23 cellular contexts compared by ENCODE assay signal in the genomic region with DNA sequence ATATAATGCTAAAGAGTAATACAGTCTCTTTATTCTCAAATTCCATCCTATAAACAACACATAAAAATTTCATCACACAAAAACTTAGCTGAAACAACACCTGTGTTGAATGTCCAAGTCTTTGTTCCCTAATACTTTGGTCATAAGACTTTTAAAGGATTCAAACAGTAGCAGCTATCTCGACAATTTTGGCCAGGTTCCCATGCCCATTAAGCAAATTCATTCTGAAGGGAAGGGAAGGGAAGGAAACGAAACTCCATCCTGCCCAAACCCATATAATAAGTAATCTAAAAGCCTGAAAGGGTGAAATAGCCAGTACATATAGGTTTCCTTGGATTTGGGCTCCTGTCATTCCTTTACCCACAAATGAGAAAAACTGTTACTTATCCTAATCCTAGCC. TPM values are rescaled to one million over a fixed set of nuclear protein-coding genes. Genes with fewer than 3 reads are reported as not detected.
DNase-seq lines count a peak whose midpoint lies in the region; FAIRE-seq and TF ChIP-seq lines count a peak whose summit lies in the region.
"Had no signal": no experiment of that assay in that cellular context is flagged by ENCODE, and none has a peak within 500 bp of the region (broad histone marks: within the 10 kb centered on the region; RNA-seq: fewer than 3 reads in every experiment).

No MANE protein-coding gene starts in this region.

- H3K4me2 ChIP-seq in endothelial cell of umbilical vein (ENCODE audit: insufficient read depth, low read length), result no peak overlapping the region

- BruUV-seq in endothelial cell of umbilical vein (replicated peaks; lab: Mats Ljungman, UMichigan), result no TSS peak

- no peak for FAIRE-seq in endothelial cell of umbilical vein (lab: Jason Lieb, UNC)
- FAIRE-seq: GM12891, HepG2 had no signal

- peaks cover 14% of the 10 kb centered on the region for H4K20me1 ChIP-seq in endothelial cell of umbilical vein (replicated peaks; ENCODE audit: control insufficient read depth, extremely low read depth, insufficient read depth, low read length)

- peaks cover 63% of the 10 kb centered on the region for H3K79me2 ChIP-seq in endothelial cell of umbilical vein (ENCODE audit: control insufficient read depth, insufficient read depth, low read length)

- intact Hi-C loops in endothelial cell of umbilical vein (cut with micrococcal nuclease), result loop anchor here (10.0 kb wide), 1 partner anchor 1025 kb away; no protein-coding TSS in a partner anchor

- no peak for TF ChIP-seq POLR2A in endothelial cell of umbilical vein (IDR thresholded peaks at IDR 0.05; ENCODE audit: low read depth, low read length)

- no peaks in the 10 kb centered on the region for H3K9me3 ChIP-seq in HEK293 (ENCODE audit: control insufficient read depth, insufficient read depth, low read depth, low read length)
- no peaks in the 10 kb centered on the region for H3K9me3 ChIP-seq in endothelial cell of umbilical vein (replicated peaks; ENCODE audit: control insufficient read depth, insufficient read depth, low read length)
- H3K9me3 ChIP-seq: ovary, spleen had no signal

- dilution Hi-C loops in endothelial cell of umbilical vein (cut with MboI; ENCODE audit: extremely low pct_ligation_motif_present, low sequenced_read_pairs), result no loop called here

- H2AFZ ChIP-seq in endothelial cell of umbilical vein (ENCODE audit: low read depth, low read length), result no peak overlapping the region
- H2AFZ ChIP-seq: GM23248 had no signal

- H3K27me3 ChIP-seq in endothelial cell of umbilical vein (ENCODE audit: control insufficient read depth in 2 of 2, insufficient read depth in 2 of 2, low read length in 2 of 2), result no peaks in the 10 kb centered on the region
- H3K27me3 ChIP-seq: ovary, spleen had no signal

- no peak overlapping the region for H3K4me3 ChIP-seq in HEK293 (ENCODE audit: low read depth, low read length)
- no peak overlapping the region for H3K4me3 ChIP-seq in endothelial cell of umbilical vein (replicated peaks in 1 of 3; ENCODE audit: insufficient read depth in 1 of 3, low read depth in 1 of 3, low read length in 3 of 3)
- H3K4me3 ChIP-seq: GM23248, ovary, spleen had no signal

- H3K9ac ChIP-seq in endothelial cell of umbilical vein (replicated peaks; ENCODE audit: extremely low read depth, insufficient read depth, low read length), result no peak overlapping the region
- H3K9ac ChIP-seq: GM23248 had no signal

- CTCF ChIA-PET in HEK293 (lab: Yijun Ruan, JAX) (interaction anchor here (1.0 to 1.5 kb wide), 2 partner anchors 9 to 360 kb away, joined by 3 to 6 read pairs; no protein-coding TSS in a partner anchor), endothelial cell of umbilical vein (lab: Charles Lee) (interaction anchor here (1.0 to 1.8 kb wide), 5 partner anchors 14 to 371 kb away, joined by 3 to 7 read pairs (median 4); no protein-coding TSS in a partner anchor)

- H3K4me1 ChIP-seq in HEK293 (ENCODE audit: control insufficient read depth, insufficient read depth, low read length) (peaks cover 8% of the 10 kb centered on the region), endothelial cell of umbilical vein (ENCODE audit: control insufficient read depth, extremely low read depth, insufficient read depth, low read length) (peaks cover 28% of the 10 kb centered on the region)

- DNase-seq in M059J (ENCODE audit: low read depth), result peak; percentile 16
- peak; percentile 54 for DNase-seq in endothelial cell of umbilical vein (ENCODE audit: low read depth, low spot score)
- peak; percentile 55 for DNase-seq in renal cortical epithelial cell (ENCODE audit: low read depth)
- DNase-seq in NCI-H82 treated with DMSO at 0.1 percent for 48 hours (lab: John Stamatoyannopoulos, UW; ENCODE audit: unreplicated experiment), result no peak
- DNase-seq in epidermal melanocyte (ENCODE audit: insufficient read length, low spot score), result no peak
- DNase-seq in GM03348 (ENCODE audit: low spot score), result no peak
- DNase-seq: activated CD4-positive, alpha-beta T cell treated with anti-CD3 and anti-CD28 coated beads for 48 hours; activated CD8-positive, alpha-beta memory T cell treated with anti-CD3 and anti-CD28 coated beads for 24 hours; activated gamma-delta T cell treated with Interleukin-2 at 50 U/mL for 16 hours; activated T-cell treated with anti-CD3 and anti-CD28 coated beads, Interleukin-2, amount 50 U/mL, for 1 hour; EL; glutamatergic neuron; GM23248; islet precursor cell; Kasumi-1; NCI-H1105; NCI-H1930; ovary; spleen had no signal

- H3K9me1 ChIP-seq in endothelial cell of umbilical vein (replicated peaks; ENCODE audit: control insufficient read depth, extremely low read depth, insufficient read depth, low read length), result peaks cover 2% of the 10 kb centered on the region

- peaks cover 30 to 59% of the 10 kb centered on the region in 2 experiments for H3K36me3 ChIP-seq in HEK293 (ENCODE audit: control insufficient read depth in 2 of 2, insufficient read depth in 1 of 2, low read length in 2 of 2)
- peaks cover 10 to 42% of the 10 kb centered on the region in 2 experiments for H3K36me3 ChIP-seq in endothelial cell of umbilical vein (ENCODE audit: control insufficient read depth in 2 of 2, extremely low read depth in 1 of 2, insufficient read depth in 2 of 2, low read length in 2 of 2)
- H3K36me3 ChIP-seq: ovary had no signal

- POLR2A ChIA-PET in HEK293 (lab: Yijun Ruan, JAX) (no interaction called here), endothelial cell of umbilical vein (lab: Charles Lee) (no interaction called here)

- H3K27ac ChIP-seq in HEK293 (ENCODE audit: extremely low read depth, low read depth, low read length) (no peak overlapping the region), endothelial cell of umbilical vein (ENCODE audit: insufficient read depth, low read depth, low read length) (no peak overlapping the region)
- H3K27ac ChIP-seq: C4-2B, GM23248, ovary had no signal

- TF ChIP-seq CTCF in HEK293 (tag by site-specific recombination; IDR thresholded peaks at IDR 0.05), result no peak
- TF ChIP-seq CTCF in endothelial cell of umbilical vein (IDR thresholded peaks at IDR 0.05; ENCODE audit: extremely low read depth in 1 of 2, insufficient read depth in 1 of 2, low read depth in 1 of 2, low read length in 2 of 2), result no peak

TF ChIP-seq in HEK293, 187 proteins besides CTCF, POLR2A, EP300 and RAD21:
- no peak for TF ChIP-seq ZNF362 (tag by site-specific recombination; IDR thresholded peaks at IDR 0.05)
- TF ChIP-seq ZNF664 (tag by site-specific recombination; IDR thresholded peaks at IDR 0.05), result peak; percentile 48; the same call in 1 of the 2 replicates
- TF ChIP-seq ZNF654 (tag by site-specific recombination; IDR thresholded peaks at IDR 0.05; ENCODE audit: low read depth), result no peak

TF ChIP-seq in endothelial cell of umbilical vein, 7 proteins besides CTCF, POLR2A, EP300 and RAD21:
- TF ChIP-seq MYC (IDR thresholded peaks at IDR 0.05; ENCODE audit: low read depth, low read length) (no peak), JUN (IDR thresholded peaks at IDR 0.05; ENCODE audit: borderline replicate concordance, insufficient read depth, insufficient read length, low read depth) (no peak), EZH2 (IDR thresholded peaks at IDR 0.05; ENCODE audit: borderline replicate concordance, low read depth, low read length, severe bottlenecking) (no peak), FOS (IDR thresholded peaks at IDR 0.05; ENCODE audit: borderline replicate concordance, insufficient read depth, low read length) (no peak)
- TF ChIP-seq, protein P1, sequence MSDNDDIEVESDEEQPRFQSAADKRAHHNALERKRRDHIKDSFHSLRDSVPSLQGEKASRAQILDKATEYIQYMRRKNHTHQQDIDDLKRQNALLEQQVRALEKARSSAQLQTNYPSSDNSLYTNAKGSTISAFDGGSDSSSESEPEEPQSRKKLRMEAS (IDR thresholded peaks at IDR 0.05; ENCODE audit: insufficient read depth, insufficient read length), result no peak

RNA-seq across cellular contexts. Expression of gene IVNS1ABP, which starts 7.5 kb away (rescaled TPM):
- 45.9 and 51.0 TPM in 2 replicates for total RNA-seq in M059J (2014; rRNA removed; shearing (Covaris generic))
- total RNA-seq in endothelial cell of umbilical vein, result 75.3 and 81.6 TPM in 2 replicates
- 19.9 and 26.3 TPM in 2 replicates for polyA plus RNA-seq in endothelial cell of umbilical vein
- polyA plus RNA-seq in endothelial cell of umbilical vein (2011; cell fraction: cytosol; rRNA removed), result 20.7 and 23.9 TPM in 2 replicates
- polyA plus RNA-seq in endothelial cell of umbilical vein (2011; cell fraction: nucleus; rRNA removed), result 239 and 296 TPM in 2 replicates
- polyA plus RNA-seq in endothelial cell of umbilical vein (2012), result 41.0 and 52.8 TPM in 2 replicates
- polyA minus RNA-seq in endothelial cell of umbilical vein, result 68.2 and 73.9 TPM in 2 replicates
- polyA minus RNA-seq in endothelial cell of umbilical vein (2011; cell fraction: cytosol; rRNA and poly(A)+ RNA removed), result 22.8 TPM
- polyA minus RNA-seq in endothelial cell of umbilical vein (2011; cell fraction: nucleus; rRNA and poly(A)+ RNA removed), result 342 and 456 TPM in 2 replicates
- total RNA-seq in renal cortical epithelial cell, result 130 and 565 TPM in 2 replicates

Comparison
In these comparisons a context has a peak if more than half of its experiments do, and no peak if none do; other contexts are left out.
1. DNase-seq: peak in M059J (single experiment), endothelial cell of umbilical vein (single experiment) and renal cortical epithelial cell (single experiment); none in NCI-H82 treated with DMSO at 0.1 percent for 48 hours (single experiment), epidermal melanocyte (single experiment) and GM03348 (single experiment).